ENCODE assay signal across 8 cellular contexts in the genomic region with DNA sequence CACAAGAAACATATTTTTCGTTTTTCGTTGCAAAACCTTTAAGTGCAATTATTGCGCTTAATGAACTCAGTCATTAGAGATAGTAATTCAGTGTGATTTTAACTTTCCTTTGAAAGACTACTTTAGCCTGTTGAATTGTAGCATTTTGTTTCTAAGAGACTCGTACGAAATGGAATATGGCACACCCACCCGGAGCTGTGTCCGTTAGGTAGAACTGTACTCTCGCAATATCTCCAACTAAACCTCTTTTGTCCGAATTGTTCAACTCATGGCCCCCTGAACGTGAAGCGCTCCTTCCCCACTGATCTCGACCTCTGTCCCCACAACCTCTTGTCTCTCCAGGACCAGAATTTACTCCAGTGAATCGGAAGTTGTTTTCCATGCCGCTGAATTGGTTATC. TPM values are rescaled to one million over a fixed set of nuclear protein-coding genes. Genes with fewer than 3 reads are reported as not detected.
A peak's percentile ranks its signal among the peaks of the same experiment; 100 is the strongest.
DNase-seq lines count a peak whose midpoint lies in the region; ATAC-seq and TF ChIP-seq lines count a peak whose summit lies in the region.

No MANE protein-coding gene starts in this region.

- H3K27me3 ChIP-seq in fibroblast of lung (ENCODE audit: control insufficient read depth, insufficient read depth, low read length): no peaks in the 10 kb centered on the region
- H3K27me3 ChIP-seq in naive thymus-derived CD4-positive, alpha-beta T cell (ENCODE audit: control insufficient read depth in 2 of 2, insufficient read depth in 2 of 2, low read length in 2 of 2): peaks cover 0 to 3% of the 10 kb centered on the region in 2 donors

- TF ChIP-seq CTCF in fibroblast of lung (conservative IDR thresholded peaks at IDR 0.05 in 1 of 2, IDR thresholded peaks at IDR 0.05 in 1 of 2; ENCODE audit: low read depth in 1 of 2, low read length in 2 of 2): no peak

- H3K4me1 Mint-ChIP-seq in activated CD4-positive, alpha-beta T cell treated with anti-CD3 and anti-CD28 coated beads, Interleukin-2, amount 10 ng/mL, durations not matched to agents 7 days and 5 days: peaks cover 34% of the 10 kb centered on the region
- peaks cover 28 to 55% (median 44%) of the 10 kb centered on the region in 7 donors for H3K4me1 Mint-ChIP-seq in naive thymus-derived CD4-positive, alpha-beta T cell

- peaks cover 21% of the 10 kb centered on the region for H3K36me3 Mint-ChIP-seq in activated CD4-positive, alpha-beta T cell treated with anti-CD3 and anti-CD28 coated beads, Interleukin-2, amount 10 ng/mL, durations not matched to agents 7 days and 5 days (ENCODE audit: low read depth)
- H3K36me3 Mint-ChIP-seq in naive thymus-derived CD4-positive, alpha-beta T cell: peaks cover 0 to 15% (median 6%) of the 10 kb centered on the region in 5 donors

- H3K9me3 Mint-ChIP-seq in activated CD4-positive, alpha-beta T cell treated with anti-CD3 and anti-CD28 coated beads, Interleukin-2, amount 10 ng/mL, durations not matched to agents 7 days and 5 days: no peaks in the 10 kb centered on the region
- peaks cover 0 to 2% (median 0%) of the 10 kb centered on the region in 11 donors for H3K9me3 Mint-ChIP-seq in naive thymus-derived CD4-positive, alpha-beta T cell

- H3K27ac ChIP-seq in fibroblast of lung (ENCODE audit: insufficient read depth, low read length): peak overlapping the region; percentile 94
- peak overlapping the region; percentile 96 for H3K27ac ChIP-seq in naive thymus-derived CD4-positive, alpha-beta T cell (ENCODE audit: low read depth, low read length)

- H3K27me3 Mint-ChIP-seq in activated CD4-positive, alpha-beta T cell treated with anti-CD3 and anti-CD28 coated beads, Interleukin-2, amount 10 ng/mL, durations not matched to agents 7 days and 5 days: no peaks in the 10 kb centered on the region
- H3K27me3 Mint-ChIP-seq in naive thymus-derived CD4-positive, alpha-beta T cell: peaks cover 0 to 2% (median 0%) of the 10 kb centered on the region in 5 donors

- H3K4me1 ChIP-seq in fibroblast of lung (ENCODE audit: control insufficient read depth, extremely low read depth, insufficient read depth, low read length): peaks cover 12% of the 10 kb centered on the region
- H3K4me1 ChIP-seq in naive thymus-derived CD4-positive, alpha-beta T cell (ENCODE audit: control insufficient read depth in 2 of 2, insufficient read depth in 2 of 2, low read length in 2 of 2): peaks cover 14 to 16% of the 10 kb centered on the region in 2 donors

- intact Hi-C loops in naive thymus-derived CD4-positive, alpha-beta T cell (cut with micrococcal nuclease): loop anchor here (1.0 to 5.0 kb wide), 9 partner anchors 14 to 1665 kb away; partner anchors contain the start of genes KIAA0586 (in 2 of the 2), SLC38A6 (in 2 of the 2), TIMM9 (in 2 of the 2) and TRMT5 (in 2 of the 2)

- peak overlapping the region; percentile 91 for H3K9ac ChIP-seq in fibroblast of lung (ENCODE audit: insufficient read depth, low read length)

- peaks cover 54% of the 10 kb centered on the region for H3K79me2 ChIP-seq in fibroblast of lung (ENCODE audit: control insufficient read depth, insufficient read depth, low read length)

- H4K20me1 ChIP-seq in fibroblast of lung (ENCODE audit: control insufficient read depth, extremely low read depth, insufficient read depth, low read length): no peaks in the 10 kb centered on the region

- H3K4me2 ChIP-seq in fibroblast of lung (ENCODE audit: extremely low read depth, insufficient read depth, low read length): peak overlapping the region; percentile 28

- POLR2A ChIA-PET in activated CD4-positive, alpha-beta T cell treated with anti-CD3 and anti-CD28 coated beads, Interleukin-2, amount 10 ng/mL, durations not matched to agents 7 days and 5 days (lab: Charles Lee): interaction anchor here (1.0 kb wide), 1 partner anchor 72 kb away, joined by 4 read pairs; no protein-coding TSS in a partner anchor
- POLR2A ChIA-PET in naive thymus-derived CD4-positive, alpha-beta T cell (lab: Charles Lee): interaction anchor here (0.6 to 4.5 kb wide), 6 partner anchors 9 to 1794 kb away, joined by 3 to 32 read pairs (median 4); partner anchors contain the start of genes ARID4A, DHRS7 and PPM1A

- H3K9me3 ChIP-seq in fibroblast of lung (ENCODE audit: control insufficient read depth, insufficient read depth, low read depth, low read length): no peaks in the 10 kb centered on the region
- H3K9me3 ChIP-seq in naive thymus-derived CD4-positive, alpha-beta T cell (ENCODE audit: control insufficient read depth in 2 of 3, low read length in 3 of 3): no peaks in the 10 kb centered on the region

- H3K4me3 ChIP-seq in fibroblast of lung (replicated peaks in 1 of 4; ENCODE audit: control extremely low read depth in 1 of 4, insufficient read depth in 1 of 4, low read depth in 3 of 4, low read length in 4 of 4): peak overlapping the region; percentile 54 to 81 (median 74)
- H3K4me3 ChIP-seq in naive thymus-derived CD4-positive, alpha-beta T cell (ENCODE audit: low read length): peak overlapping the region; percentile 94

- peak overlapping the region; percentile 95 for H3K27ac Mint-ChIP-seq in activated CD4-positive, alpha-beta T cell treated with anti-CD3 and anti-CD28 coated beads, Interleukin-2, amount 10 ng/mL, durations not matched to agents 7 days and 5 days
- peak overlapping the region; percentile 90 to 99 (median 96) for H3K27ac Mint-ChIP-seq in naive thymus-derived CD4-positive, alpha-beta T cell

- H3K4me3 Mint-ChIP-seq in activated CD4-positive, alpha-beta T cell treated with anti-CD3 and anti-CD28 coated beads, Interleukin-2, amount 10 ng/mL, durations not matched to agents 7 days and 5 days: peak overlapping the region; percentile 93
- H3K4me3 Mint-ChIP-seq in naive thymus-derived CD4-positive, alpha-beta T cell: peak overlapping the region; percentile 88 to 98 (median 95)

- peak; percentile 64 for DNase-seq in DMS 273 (lab: John Stamatoyannopoulos, UW; ENCODE audit: unreplicated experiment)
- no peak for DNase-seq in DMS 273 treated with DMSO at 0.1 percent for 48 hours (lab: John Stamatoyannopoulos, UW)
- DNase-seq in M059J (ENCODE audit: low read depth): peak; percentile 44
- DNase-seq in activated CD4-positive, alpha-beta T cell treated with anti-CD3 and anti-CD28 coated beads, Interleukin-2, amount 10 ng/mL, durations not matched to agents 7 days and 5 days: peak; percentile 10
- DNase-seq in fibroblast of lung (ENCODE audit: low read depth in 2 of 2): peak; percentile 57
- peak in 3 of 9 donors; percentile 3 to 16 (median 12) for DNase-seq in naive thymus-derived CD4-positive, alpha-beta T cell
- DNase-seq in NCI-H2081 (lab: John Stamatoyannopoulos, UW): no peak

- no peaks in the 10 kb centered on the region for H3K36me3 ChIP-seq in fibroblast of lung (ENCODE audit: control insufficient read depth, insufficient read depth, low read length)
- H3K36me3 ChIP-seq in naive thymus-derived CD4-positive, alpha-beta T cell (ENCODE audit: control insufficient read depth in 2 of 3, insufficient read depth in 3 of 3, low read length in 3 of 3): no peaks in the 10 kb centered on the region

- ATAC-seq in naive thymus-derived CD4-positive, alpha-beta T cell: no peak
- ATAC-seq in GM21717 (IDR thresholded peaks at IDR 0.05; ENCODE audit: unreplicated experiment): no peak

- CTCF ChIA-PET in activated CD4-positive, alpha-beta T cell treated with anti-CD3 and anti-CD28 coated beads, Interleukin-2, amount 10 ng/mL, durations not matched to agents 7 days and 5 days (lab: Charles Lee): interaction anchor here (1.4 kb wide), 1 partner anchor 16 kb away, joined by 5 read pairs; no protein-coding TSS in a partner anchor
- CTCF ChIA-PET in naive thymus-derived CD4-positive, alpha-beta T cell (lab: Charles Lee): interaction anchor here (1.5 kb wide), 1 partner anchor 127 kb away, joined by 3 read pairs; no protein-coding TSS in a partner anchor

- H2AFZ ChIP-seq in fibroblast of lung (ENCODE audit: low read length): no peak overlapping the region

RNA-seq across cellular contexts. Expression of gene PCNX4, which starts 0.8 kb away (rescaled TPM):
- 32.3 and 85.1 TPM in 2 replicates for total RNA-seq in M059J (2014; rRNA removed; shearing (Covaris generic))
- 10 to 100 TPM; 33.3 to 36.9 TPM for total RNA-seq in activated CD4-positive, alpha-beta T cell treated with anti-CD3 and anti-CD28 coated beads, Interleukin-2, amount 10 ng/mL, durations not matched to agents 7 days and 5 days
- total RNA-seq in fibroblast of lung: 69.9 and 95.0 TPM in 2 replicates
- 52.1 and 57.8 TPM in 2 replicates for polyA plus RNA-seq in fibroblast of lung
- polyA plus RNA-seq in fibroblast of lung (2012): 37.1 and 41.3 TPM in 2 replicates
- 143 and 180 TPM in 2 replicates for polyA minus RNA-seq in fibroblast of lung (ENCODE audit: low replicate concordance)
- total RNA-seq in naive thymus-derived CD4-positive, alpha-beta T cell: 10 to 100 TPM; 34.9 to 48.2 (median 43.3) TPM
- 10 to 100 TPM; 17.2 to 22.5 TPM for polyA plus RNA-seq in naive thymus-derived CD4-positive, alpha-beta T cell

Comparison
In these comparisons a context has a peak if more than half of its experiments do, and no peak if none do; other contexts are left out.
1. DNase-seq: peak in DMS 273 (single experiment), M059J (single experiment), activated CD4-positive, alpha-beta T cell treated with anti-CD3 and anti-CD28 coated beads, Interleukin-2, amount 10 ng/mL, durations not matched to agents 7 days and 5 days (single experiment) and fibroblast of lung (2 of 2); none in DMS 273 treated with DMSO at 0.1 percent for 48 hours (single experiment) and NCI-H2081 (0 of 2).